8 cellular contexts compared by ENCODE assay signal in genomic region chr2:127407661-127408003, GRCh38. TPM values are rescaled to one million over a fixed set of nuclear protein-coding genes. Genes with fewer than 3 reads are reported as not detected.
DNase-seq lines count a peak whose midpoint lies in the region; ATAC-seq and TF ChIP-seq lines count a peak whose summit lies in the region.

No MANE protein-coding gene starts in this region.

- H3K27ac Mint-ChIP-seq in activated CD4-positive, alpha-beta T cell treated with anti-CD3 and anti-CD28 coated beads for 36 hours, result no peak overlapping the region

- ATAC-seq in activated CD4-positive, alpha-beta T cell treated with anti-CD3 and anti-CD28 coated beads for 36 hours, result peak; percentile 52
- peak; percentile 31 for ATAC-seq in sciatic nerve

- CTCF ChIA-PET in activated CD4-positive, alpha-beta T cell treated with anti-CD3 and anti-CD28 coated beads for 36 hours (lab: Charles Lee), result interaction anchor here (0.6 to 1.0 kb wide), 2 partner anchors 9 to 381 kb away, joined by 3 read pairs; no protein-coding TSS in a partner anchor

- peaks cover 6% of the 10 kb centered on the region for H3K27me3 Mint-ChIP-seq in activated CD4-positive, alpha-beta T cell treated with anti-CD3 and anti-CD28 coated beads for 36 hours

- no peak for DNase-seq in activated CD4-positive, alpha-beta T cell treated with anti-CD3 and anti-CD28 coated beads for 36 hours
- no peak for DNase-seq in activated CD4-positive, alpha-beta T cell treated with anti-CD3 and anti-CD28 coated beads for 48 hours
- DNase-seq in fibroblast of peridontal ligament (ENCODE audit: extremely low read depth), result peak; percentile 25
- DNase-seq in sciatic nerve (ENCODE audit: low spot score), result no peak
- no peak for DNase-seq in foreskin melanocyte
- no peak for DNase-seq in D341Med (ENCODE audit: low spot score)
- DNase-seq in pons (ENCODE audit: low spot score), result no peak

- POLR2A ChIA-PET in activated CD4-positive, alpha-beta T cell treated with anti-CD3 and anti-CD28 coated beads for 36 hours (lab: Charles Lee), result no interaction called here

- intact Hi-C loops in activated CD4-positive, alpha-beta T cell treated with anti-CD3 and anti-CD28 coated beads for 36 hours (cut with DNase I, micrococcal nuclease), result loop anchor here in 1 of 2 experiments (1.0 to 5.0 kb wide), 3 partner anchors 19 to 325 kb away; no protein-coding TSS in a partner anchor
- intact Hi-C loops in sciatic nerve (cut with DNase I), result no loop called here

- peaks cover 32% of the 10 kb centered on the region for H3K4me1 Mint-ChIP-seq in activated CD4-positive, alpha-beta T cell treated with anti-CD3 and anti-CD28 coated beads for 36 hours

- H3K36me3 Mint-ChIP-seq in activated CD4-positive, alpha-beta T cell treated with anti-CD3 and anti-CD28 coated beads for 36 hours (ENCODE audit: low read depth), result no peaks in the 10 kb centered on the region

- no peak overlapping the region for H3K4me3 Mint-ChIP-seq in activated CD4-positive, alpha-beta T cell treated with anti-CD3 and anti-CD28 coated beads for 36 hours

- H3K9me3 Mint-ChIP-seq in activated CD4-positive, alpha-beta T cell treated with anti-CD3 and anti-CD28 coated beads for 36 hours (ENCODE audit: low read depth), result no peaks in the 10 kb centered on the region

TF ChIP-seq in PFSK-1, 5 proteins besides CTCF, POLR2A, EP300 and RAD21:
- no peak for TF ChIP-seq REST (IDR thresholded peaks at IDR 0.05; ENCODE audit: insufficient read depth in 1 of 2, low read depth in 2 of 2, low read length in 2 of 2)
- TF ChIP-seq SIN3A (IDR thresholded peaks at IDR 0.05; ENCODE audit: borderline replicate concordance, insufficient read depth, low read length), result no peak
- no peak for TF ChIP-seq TAF1 (IDR thresholded peaks at IDR 0.05; ENCODE audit: borderline replicate concordance, insufficient read depth, low read length)
- no peak for TF ChIP-seq FOXP2 (optimal IDR thresholded peaks at IDR 0.05; ENCODE audit: borderline replicate concordance, extremely low read depth, extremely low read length, insufficient read depth)
- 0 out of 2 replicates have a peak, but pooled peaks have one; percentile 6 for TF ChIP-seq POLR2AphosphoS5 (IDR thresholded peaks at IDR 0.05; ENCODE audit: low read depth, low read length)

RNA-seq across cellular contexts. Expression of gene PROC, which starts 10.6 kb away (rescaled TPM):
- total RNA-seq in activated CD4-positive, alpha-beta T cell treated with anti-CD3 and anti-CD28 coated beads for 36 hours, result not detected
- 0.84 TPM for polyA plus RNA-seq in PFSK-1 (2012; ENCODE audit: insufficient read length, low read depth)
- not detected for total RNA-seq in sciatic nerve

RNA-seq across cellular contexts. Expression of gene MAP3K2, which starts 19.9 kb away (rescaled TPM):
- total RNA-seq in activated CD4-positive, alpha-beta T cell treated with anti-CD3 and anti-CD28 coated beads for 36 hours, result 10 to 100 TPM; 35.2 to 35.6 TPM
- 14.5 TPM for polyA plus RNA-seq in PFSK-1 (2012; ENCODE audit: insufficient read length, low read depth)
- total RNA-seq in sciatic nerve, result 62.0 TPM
